ENCODE assay signal across 15 cellular contexts in the genomic region with DNA sequence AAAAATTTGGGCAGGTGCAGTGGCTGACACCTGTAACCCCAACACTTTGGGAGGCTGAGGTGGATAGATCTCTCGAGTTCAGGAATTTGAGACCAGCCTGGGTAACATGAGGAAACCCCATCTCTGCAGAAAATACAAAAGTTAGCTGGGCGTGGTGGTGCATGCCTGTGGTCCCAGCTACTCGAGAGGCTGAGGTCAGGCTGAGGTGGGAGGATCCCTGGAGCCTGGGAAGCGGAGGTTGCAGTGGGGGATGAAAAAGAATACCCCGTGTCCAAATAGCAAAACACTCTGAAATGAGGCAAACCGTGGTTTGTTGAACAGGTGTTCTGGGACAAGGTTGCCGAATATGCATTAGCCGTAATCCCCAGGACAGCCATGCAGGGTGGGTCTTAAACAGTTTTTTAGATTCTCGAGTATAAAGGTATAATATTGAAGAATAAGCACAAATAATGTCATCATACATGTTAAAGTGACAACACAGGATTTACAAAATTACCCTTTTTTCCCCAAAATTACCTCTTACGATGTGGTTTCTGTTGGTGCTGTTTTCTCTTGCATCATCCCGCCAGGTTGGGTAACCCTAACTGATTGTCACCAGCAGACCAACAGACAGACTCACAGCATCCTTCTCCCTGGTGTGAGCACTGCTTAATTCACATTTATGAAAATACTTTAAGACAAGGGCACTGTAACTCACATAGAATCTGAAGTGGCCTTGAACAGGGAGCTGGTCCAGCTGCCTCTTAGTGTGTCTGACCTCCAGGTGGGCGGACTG. TPM values are rescaled to one million over a fixed set of nuclear protein-coding genes. Genes with fewer than 3 reads are reported as not detected.
DNase-seq lines count a peak whose midpoint lies in the region; ATAC-seq, FAIRE-seq and TF ChIP-seq lines count a peak whose summit lies in the region.
"Had no signal": no experiment of that assay in that cellular context is flagged by ENCODE, and none has a peak within 500 bp of the region (broad histone marks: within the 10 kb centered on the region; RNA-seq: fewer than 3 reads in every experiment).

No MANE protein-coding gene starts in this region.

- no peak overlapping the region for H3K4me2 ChIP-seq in GM12878 (ENCODE audit: control insufficient read depth, insufficient read depth)

- H2AFZ ChIP-seq in GM12878 (ENCODE audit: control insufficient read depth, low read depth, low read length), result no peak overlapping the region

- peaks cover 59% of the 10 kb centered on the region for H3K79me2 ChIP-seq in GM12878 (ENCODE audit: control insufficient read depth, insufficient read depth, low read length)

- peaks cover 10% of the 10 kb centered on the region for H3K36me3 ChIP-seq in CD8-positive, alpha-beta memory T cell (ENCODE audit: insufficient read depth, low read length)
- peaks cover 0 to 5% of the 10 kb centered on the region in 2 experiments; a peak in 3 of 4 replicates for H3K36me3 ChIP-seq in GM12878 (ENCODE audit: control insufficient read depth in 2 of 2, insufficient read depth in 2 of 2, low read length in 1 of 2)
- H3K36me3 ChIP-seq: uterus, WERI-Rb-1 had no signal

- CTCF ChIA-PET in CD8-positive, alpha-beta memory T cell (lab: Charles Lee), result no interaction called here
- CTCF ChIA-PET in GM12878 (lab: Yijun Ruan, JAX), result no interaction called here
- CTCF ChIA-PET in HEK293T (lab: Yijun Ruan, JAX), result no interaction called here

- H4K20me1 ChIP-seq in GM12878 (ENCODE audit: control insufficient read depth, insufficient read depth), result peaks cover 7% of the 10 kb centered on the region

- TF ChIP-seq CTCF in GM12878 (IDR thresholded peaks at IDR 0.05 in 2 of 3, conservative IDR thresholded peaks at IDR 0.05 in 1 of 3; ENCODE audit: control insufficient read depth in 2 of 3, extremely low read depth in 1 of 3, insufficient read depth in 1 of 3, low read depth in 3 of 3, low read length in 3 of 3), result no peak

- H3K27me3 Mint-ChIP-seq in CD8-positive, alpha-beta memory T cell, result no peaks in the 10 kb centered on the region

- no peak overlapping the region for H3K9ac ChIP-seq in GM12878 (ENCODE audit: control insufficient read depth, insufficient read depth, low read length)

- RAD21 ChIA-PET in GM12878 (lab: Charles Lee; ENCODE audit: unreplicated experiment), result no interaction called here

- 95% methylated on average over 12 of the region's 12 CpGs for WGBS in GM12878 (ENCODE audit: insufficient coverage, insufficient replicate concordance, low lambda C conversion rate, missing lambda C conversion rate)

- in situ Hi-C loops in GM12878 (cut with MboI), result no loop called here

- no peak for DNase-seq in CD8-positive, alpha-beta memory T cell
- DNase-seq in MV-4-11 (lab: John Stamatoyannopoulos, UW), result peak; percentile 79
- no peak for DNase-seq in GM12878 (ENCODE audit: low read depth, low spot score)
- no peak for DNase-seq in epidermal melanocyte (ENCODE audit: insufficient read length, low spot score)
- DNase-seq in HEK293T (ENCODE audit: extremely low spot score), result no peak
- DNase-seq: activated gamma-delta T cell treated with Interleukin-2 at 50 U/mL for 16 hours, HCEC 1CT, KBM-7, NCI-H2081 treated with DMSO at 0.1 percent for 48 hours, uterus had no signal

- peaks cover 41 to 63% (median 53%) of the 10 kb centered on the region in 3 donors for H3K4me1 Mint-ChIP-seq in CD8-positive, alpha-beta memory T cell

- H3K9me3 ChIP-seq in CD8-positive, alpha-beta memory T cell (ENCODE audit: low read length), result no peaks in the 10 kb centered on the region
- no peaks in the 10 kb centered on the region for H3K9me3 ChIP-seq in GM12878 (replicated peaks; ENCODE audit: control insufficient read depth, insufficient read depth, low read length)
- H3K9me3 ChIP-seq: uterus had no signal

- H3K27ac ChIP-seq in CD8-positive, alpha-beta memory T cell (ENCODE audit: low read depth, low read length), result no peak overlapping the region
- H3K27ac ChIP-seq in GM12878 (ENCODE audit: control insufficient read depth, insufficient read depth), result no peak overlapping the region
- H3K27ac ChIP-seq: uterus, WERI-Rb-1 had no signal

- H3K4me1 ChIP-seq in CD8-positive, alpha-beta memory T cell (ENCODE audit: insufficient read depth, low read length), result peaks cover 48% of the 10 kb centered on the region
- no peaks in the 10 kb centered on the region; the same call in 1 of the 2 replicates for H3K4me1 ChIP-seq in GM12878 (ENCODE audit: control insufficient read depth, insufficient read depth, low read length)
- H3K4me1 ChIP-seq: uterus had no signal

- H3K36me3 Mint-ChIP-seq in CD8-positive, alpha-beta memory T cell, result peaks cover 0 to 25% (median 0%) of the 10 kb centered on the region in 3 donors

- no peak for TF ChIP-seq POLR2A in GM12878 (IDR thresholded peaks at IDR 0.05; ENCODE audit: low read depth, low read length)

- peak overlapping the region in 7 of 8 donors; percentile 68 to 95 (median 89) for H3K27ac Mint-ChIP-seq in CD8-positive, alpha-beta memory T cell

- TSS peak; percentile 43 for BruUV-seq in GM12878 (replicated peaks; lab: Mats Ljungman, UMichigan)

- H3K4me3 Mint-ChIP-seq in CD8-positive, alpha-beta memory T cell, result peak overlapping the region in 4 of 7 donors; percentile 22 to 62 (median 44)

- H3K9me3 Mint-ChIP-seq in CD8-positive, alpha-beta memory T cell, result no peaks in the 10 kb centered on the region

- no peaks in the 10 kb centered on the region for H3K27me3 ChIP-seq in CD8-positive, alpha-beta memory T cell (ENCODE audit: insufficient read depth, low read length, poor library complexity, severe bottlenecking)
- no peaks in the 10 kb centered on the region for H3K27me3 ChIP-seq in GM12878 (replicated peaks in 1 of 2; ENCODE audit: control insufficient read depth in 2 of 2, insufficient read depth in 2 of 2, low read length in 1 of 2)
- H3K27me3 ChIP-seq: uterus had no signal

- SMC1A ChIA-PET in GM12878 (lab: Charles Lee; ENCODE audit: uncharacterized antibody, unreplicated experiment), result no interaction called here

- no peak for TF ChIP-seq RAD21 in GM12878 (IDR thresholded peaks at IDR 0.05; ENCODE audit: insufficient read depth, low read depth, low read length)

- no peak for TF ChIP-seq EP300 in GM12878 (IDR thresholded peaks at IDR 0.05; ENCODE audit: borderline replicate concordance in 1 of 2, control insufficient read depth in 1 of 2, low read depth in 2 of 2, low read length in 2 of 2)

- FAIRE-seq in GM12878 (lab: Jason Lieb, UNC), result no peak
- FAIRE-seq: colon, GM19239, RCC 7860 had no signal

- ATAC-seq in GM12878 (no peak), HG03135 (IDR thresholded peaks at IDR 0.05; ENCODE audit: unreplicated experiment) (no peak)

- POLR2A ChIA-PET in CD8-positive, alpha-beta memory T cell (lab: Charles Lee), result no interaction called here
- POLR2A ChIA-PET in GM12878 (lab: Charles Lee) (interaction anchor here (0.7 kb wide), 1 partner anchor 8 kb away, joined by 3 read pairs; no protein-coding TSS in a partner anchor), HEK293T (lab: Yijun Ruan, JAX) (no interaction called here)

- H3K4me3 ChIP-seq in CD8-positive, alpha-beta memory T cell (ENCODE audit: low read length), result no peak overlapping the region
- H3K4me3 ChIP-seq in GM12878, result no peak overlapping the region
- H3K4me3 ChIP-seq: uterus had no signal

- intact Hi-C loops in GM12878 (cut with micrococcal nuclease; ENCODE audit: unreplicated experiment), result no loop called here

RNA-seq across cellular contexts. Expression of gene DNAJC5, which starts 9.1 kb away (rescaled TPM):
- total RNA-seq in CD8-positive, alpha-beta memory T cell, result 10 to 100 TPM; 38.9 to 40.9 TPM
- 8.3 TPM for polyA plus RNA-seq in CD8-positive, alpha-beta memory T cell
- total RNA-seq in GM12878 (2013; cell fraction: nucleolus; rRNA removed), result 32.0 and 39.1 TPM in 2 replicates
- total RNA-seq in GM12878 (2014; rRNA removed), result 33.7 and 36.0 TPM in 2 replicates
- 16.9 and 17.9 TPM in 2 replicates for total RNA-seq in GM12878 (2014; rRNA removed; fragmentation: Illumina TruSeq; extraction: Trizol)
- total RNA-seq in GM12878 (2021), result 34.6 and 36.8 TPM in 2 replicates
- polyA plus RNA-seq in GM12878 (2011; ENCODE audit: low read depth), result 10.2 TPM
- polyA plus RNA-seq in GM12878 (2011; rRNA removed), result 13.2 and 20.6 TPM in 2 replicates
- 29.7 and 34.3 TPM in 2 replicates for polyA plus RNA-seq in GM12878 (2011; cell fraction: cytosol; rRNA removed)
- 34.3 and 39.2 TPM in 2 replicates for polyA plus RNA-seq in GM12878 (2011; cell fraction: nucleus; rRNA removed)
- 20.7 and 21.7 TPM in 2 replicates for polyA plus RNA-seq in GM12878 (2012)
- 6.1 and 16.0 TPM in 2 replicates for polyA plus RNA-seq in GM12878 (2014; fragmentation: Illumina TruSeq; extraction: Trizol)
- 1 to 10 TPM in 1 of 2 experiments, under 1 TPM in 1; 0.69 to 1.6 TPM for polyA plus RNA-seq in GM12878 (2014; fragmentation: Nextera tagmentation; extraction: Ambion mirVana)
- 27.8 and 31.8 TPM in 2 replicates for polyA plus RNA-seq in GM12878 (2014; rRNA removed)
- polyA plus RNA-seq in GM12878 (2016; fragmentation: Nextera tagmentation; extraction: Ambion mirVana), result 10 to 100 TPM; 11.7 to 16.0 TPM
- polyA minus RNA-seq in GM12878 (2011; rRNA and poly(A)+ RNA removed), result 22.3 and 37.0 TPM in 2 replicates
- 13.5 and 16.1 TPM in 2 replicates for polyA minus RNA-seq in GM12878 (2011; cell fraction: cytosol; rRNA and poly(A)+ RNA removed)
- 7.3 and 14.4 TPM in 2 replicates for polyA minus RNA-seq in GM12878 (2011; cell fraction: nucleus; rRNA and poly(A)+ RNA removed)

RNA-seq across cellular contexts. Expression of gene TPD52L2, which starts 38.9 kb away (rescaled TPM):
- 10 to 100 TPM; 60.0 to 64.4 TPM for total RNA-seq in CD8-positive, alpha-beta memory T cell
- polyA plus RNA-seq in CD8-positive, alpha-beta memory T cell, result 72.1 TPM
- 29.9 and 30.8 TPM in 2 replicates for total RNA-seq in GM12878 (2013; cell fraction: nucleolus; rRNA removed)
- total RNA-seq in GM12878 (2014; rRNA removed) (28.4 and 30.4 TPM in 2 replicates), GM12878 (2014; rRNA removed; fragmentation: Illumina TruSeq; extraction: Trizol) (37.3 and 38.4 TPM in 2 replicates), GM12878 (2021) (43.4 and 46.2 TPM in 2 replicates)
- polyA plus RNA-seq in GM12878 (2011; ENCODE audit: low read depth), result 27.6 TPM
- polyA plus RNA-seq in GM12878 (2011; rRNA removed) (46.5 and 53.8 TPM in 2 replicates), GM12878 (2014; fragmentation: Illumina TruSeq; extraction: Trizol) (39.2 and 50.2 TPM in 2 replicates), GM12878 (2014; fragmentation: Nextera tagmentation; extraction: Ambion mirVana) (1 to 10 TPM; 1.6 to 4.1 TPM), GM12878 (2014; rRNA removed) (46.5 and 50.8 TPM in 2 replicates), GM12878 (2016; fragmentation: Nextera tagmentation; extraction: Ambion mirVana) (10 to 100 TPM; 68.1 to 71.0 TPM)
- polyA plus RNA-seq in GM12878 (2011; cell fraction: cytosol; rRNA removed), result 54.9 and 65.7 TPM in 2 replicates
- 53.8 and 63.9 TPM in 2 replicates for polyA plus RNA-seq in GM12878 (2011; cell fraction: nucleus; rRNA removed)
- polyA plus RNA-seq in GM12878 (2012), result 38.7 and 41.1 TPM in 2 replicates
- 26.4 and 36.3 TPM in 2 replicates for polyA minus RNA-seq in GM12878 (2011; rRNA and poly(A)+ RNA removed)
- polyA minus RNA-seq in GM12878 (2011; cell fraction: cytosol; rRNA and poly(A)+ RNA removed), result 51.5 and 53.3 TPM in 2 replicates
- 9.1 and 18.6 TPM in 2 replicates for polyA minus RNA-seq in GM12878 (2011; cell fraction: nucleus; rRNA and poly(A)+ RNA removed)

RNA-seq across cellular contexts. Expression of gene ABHD16B, which starts 42.7 kb away (rescaled TPM):
- not detected for total RNA-seq in CD8-positive, alpha-beta memory T cell
- not detected for polyA plus RNA-seq in CD8-positive, alpha-beta memory T cell
- total RNA-seq in GM12878 (2013; cell fraction: nucleolus; rRNA removed), result not detected in 2 replicates
- total RNA-seq in GM12878 (2014; rRNA removed) (not detected in 2 replicates), GM12878 (2014; rRNA removed; fragmentation: Illumina TruSeq; extraction: Trizol) (not detected in 2 replicates), GM12878 (2021) (not detected in 2 replicates)
- polyA plus RNA-seq in GM12878 (2011; ENCODE audit: low read depth), result not detected
- polyA plus RNA-seq in GM12878 (2011; rRNA removed) (not detected in 2 replicates), GM12878 (2014; fragmentation: Illumina TruSeq; extraction: Trizol) (not detected in 2 replicates), GM12878 (2014; fragmentation: Nextera tagmentation; extraction: Ambion mirVana) (not detected), GM12878 (2014; rRNA removed) (not detected in 2 replicates), GM12878 (2016; fragmentation: Nextera tagmentation; extraction: Ambion mirVana) (under 1 TPM in 1 of 2 experiments, not detected in 1; 0.13 TPM)
- not detected in 2 replicates for polyA plus RNA-seq in GM12878 (2011; cell fraction: cytosol; rRNA removed)
- not detected in 2 replicates for polyA plus RNA-seq in GM12878 (2011; cell fraction: nucleus; rRNA removed)
- 0.08 TPM in 1 of 2 replicates, not detected in the other for polyA plus RNA-seq in GM12878 (2012)
- polyA minus RNA-seq in GM12878 (2011; rRNA and poly(A)+ RNA removed), result not detected in 2 replicates
- polyA minus RNA-seq in GM12878 (2011; cell fraction: cytosol; rRNA and poly(A)+ RNA removed), result not detected in 2 replicates
- polyA minus RNA-seq in GM12878 (2011; cell fraction: nucleus; rRNA and poly(A)+ RNA removed), result not detected in 2 replicates
- total RNA-seq: uterus had no signal

RNA-seq across cellular contexts. Expression of gene UCKL1, which starts 52.2 kb away (rescaled TPM):
- total RNA-seq in CD8-positive, alpha-beta memory T cell, result 10 to 100 TPM; 35.7 to 36.2 TPM
- 34.5 TPM for polyA plus RNA-seq in CD8-positive, alpha-beta memory T cell
- total RNA-seq in GM12878 (2013; cell fraction: nucleolus; rRNA removed), result 58.9 and 62.6 TPM in 2 replicates
- total RNA-seq in GM12878 (2014; rRNA removed), result 17.5 and 23.6 TPM in 2 replicates
- total RNA-seq in GM12878 (2014; rRNA removed; fragmentation: Illumina TruSeq; extraction: Trizol), result 11.0 and 13.2 TPM in 2 replicates
- 30.0 and 36.3 TPM in 2 replicates for total RNA-seq in GM12878 (2021)
- polyA plus RNA-seq in GM12878 (2011; ENCODE audit: low read depth), result 10.2 TPM
- polyA plus RNA-seq in GM12878 (2011; rRNA removed), result 10.9 and 26.0 TPM in 2 replicates
- 34.7 and 54.2 TPM in 2 replicates for polyA plus RNA-seq in GM12878 (2011; cell fraction: cytosol; rRNA removed)
- 190 and 213 TPM in 2 replicates for polyA plus RNA-seq in GM12878 (2011; cell fraction: nucleus; rRNA removed)
- polyA plus RNA-seq in GM12878 (2012), result 22.7 and 27.4 TPM in 2 replicates
- polyA plus RNA-seq in GM12878 (2014; fragmentation: Illumina TruSeq; extraction: Trizol), result 5.6 and 13.4 TPM in 2 replicates
- polyA plus RNA-seq in GM12878 (2014; fragmentation: Nextera tagmentation; extraction: Ambion mirVana), result 1 to 10 TPM; 2.4 to 7.9 TPM
- 34.4 and 42.5 TPM in 2 replicates for polyA plus RNA-seq in GM12878 (2014; rRNA removed)
- 10 to 100 TPM; 27.9 to 30.8 TPM for polyA plus RNA-seq in GM12878 (2016; fragmentation: Nextera tagmentation; extraction: Ambion mirVana)
- 21.1 and 31.2 TPM in 2 replicates for polyA minus RNA-seq in GM12878 (2011; rRNA and poly(A)+ RNA removed)
- polyA minus RNA-seq in GM12878 (2011; cell fraction: cytosol; rRNA and poly(A)+ RNA removed), result 9.9 and 11.3 TPM in 2 replicates
- 26.1 and 40.2 TPM in 2 replicates for polyA minus RNA-seq in GM12878 (2011; cell fraction: nucleus; rRNA and poly(A)+ RNA removed)
